Comparison of ENCODE assay signal across 1 cellular context in genomic region chr1:170537798-170538503, GRCh38.
TF ChIP-seq lines count a peak whose summit lies in the region.

No MANE protein-coding gene starts in this region.

TF ChIP-seq in HepG2, 621 proteins besides CTCF, POLR2A, EP300 and RAD21 (continued from another document):
- no peak for TF ChIP-seq HNF1B (CRISPR knock-in tag; IDR thresholded peaks at IDR 0.05)
- TF ChIP-seq CC2D1A (CRISPR knock-in tag; IDR thresholded peaks at IDR 0.05) = no peak
- TF ChIP-seq GTF3A (CRISPR knock-in tag; conservative IDR thresholded peaks at IDR 0.05) = no peak
- no peak for TF ChIP-seq ZNF432 (CRISPR knock-in tag; IDR thresholded peaks at IDR 0.05; ENCODE audit: borderline replicate concordance)
- no peak for TF ChIP-seq HOXA3 (CRISPR knock-in tag; IDR thresholded peaks at IDR 0.05)
TF ChIP-seq in HepG2: peak in this region for 0.
